ENCODE assay signal across 1 cellular context in genomic region chr3:71583569-71584215, GRCh38.
A peak's percentile ranks its signal among the peaks of the same experiment; 100 is the strongest.
TF ChIP-seq lines count a peak whose summit lies in the region.

Gene FOXP1 (minus strand): TSS chr3:71583728. CDS start chr3:71198381, 385,347 bp downstream.

TF ChIP-seq in H1, 55 proteins besides CTCF, POLR2A, EP300 and RAD21 (continued from another document):
- TF ChIP-seq KDM4A (IDR thresholded peaks at IDR 0.05; ENCODE audit: low read depth, low read length, severe bottlenecking), result peak; percentile 66
- no peak for TF ChIP-seq EZH2 (IDR thresholded peaks at IDR 0.05; ENCODE audit: low read depth, low read length, severe bottlenecking)
- peak; percentile 20 for TF ChIP-seq CTBP2 (IDR thresholded peaks at IDR 0.05; ENCODE audit: borderline replicate concordance, insufficient read depth, insufficient read length, low read length)
- no peak for TF ChIP-seq YY1 (IDR thresholded peaks at IDR 0.05; ENCODE audit: low read depth, low read length)
- TF ChIP-seq PHF8 (conservative IDR thresholded peaks at IDR 0.05; ENCODE audit: low read depth, low read length), result peak; percentile 77
- no peak for TF ChIP-seq FOSL1 (IDR thresholded peaks at IDR 0.05; ENCODE audit: insufficient read depth, low read depth, low read length)
- no peak for TF ChIP-seq RXRA (IDR thresholded peaks at IDR 0.05; ENCODE audit: insufficient read depth, low read depth, low read length)
- TF ChIP-seq HDAC2 (IDR thresholded peaks at IDR 0.05; ENCODE audit: borderline replicate concordance in 1 of 2, low read depth in 2 of 2, low read length in 2 of 2), result no peak
- TF ChIP-seq SRF (IDR thresholded peaks at IDR 0.05; ENCODE audit: low read depth, low read length), result no peak
- no peak for TF ChIP-seq RNF2 (IDR thresholded peaks at IDR 0.05; ENCODE audit: borderline replicate concordance, low read depth, low read length, missing control alignments, poor library complexity, severe bottlenecking)
- TF ChIP-seq MAFK (IDR thresholded peaks at IDR 0.05; ENCODE audit: low read depth, low read length), result no peak
- peak; percentile 14; the same call in 1 of the 2 replicates for TF ChIP-seq TBP (IDR thresholded peaks at IDR 0.05; ENCODE audit: low read depth, low read length)
- TF ChIP-seq SP4 (IDR thresholded peaks at IDR 0.05; ENCODE audit: low read length), result no peak
- TF ChIP-seq CHD7 (IDR thresholded peaks at IDR 0.05; ENCODE audit: insufficient replicate concordance, low read length), result no peak
- TF ChIP-seq MAX (IDR thresholded peaks at IDR 0.05), result peak; percentile 55; the same call in 1 of the 2 replicates
- peak; percentile 80 for TF ChIP-seq TAF7 (optimal IDR thresholded peaks at IDR 0.05; ENCODE audit: borderline replicate concordance, low read depth, low read length)
- no peak for TF ChIP-seq CBX5 (IDR thresholded peaks at IDR 0.05; ENCODE audit: low read depth, low read length)
- no peak for TF ChIP-seq SAP30 (IDR thresholded peaks at IDR 0.05; ENCODE audit: insufficient read depth, insufficient replicate concordance, low read length)
- TF ChIP-seq RBBP5 (IDR thresholded peaks at IDR 0.05; ENCODE audit: borderline replicate concordance, low read depth, low read length), result peak; percentile 49; the same call in 1 of the 2 replicates
- TF ChIP-seq HDAC6 (IDR thresholded peaks at IDR 0.05; ENCODE audit: low read depth, low read length), result no peak
- peak; percentile 75 for TF ChIP-seq BACH1 (IDR thresholded peaks at IDR 0.05; ENCODE audit: low read length)
- no peak for TF ChIP-seq RFX5 (IDR thresholded peaks at IDR 0.05; ENCODE audit: borderline replicate concordance, low read depth, low read length)
- TF ChIP-seq TAF1 (IDR thresholded peaks at IDR 0.05; ENCODE audit: low read depth, low read length), result peak; percentile 80
- no peak for TF ChIP-seq ATF2 (IDR thresholded peaks at IDR 0.05; ENCODE audit: low read length)
- TF ChIP-seq ASH2L (IDR thresholded peaks at IDR 0.05; ENCODE audit: low read length), result peak; percentile 13
